Comparison of ENCODE assay signal across 17 cellular contexts in genomic region chr7:22866965-22867364, GRCh38. TPM values are rescaled to one million over a fixed set of nuclear protein-coding genes. Genes with fewer than 3 reads are reported as not detected.
A peak's percentile ranks its signal among the peaks of the same experiment; 100 is the strongest.
DNase-seq lines count a peak whose midpoint lies in the region; ATAC-seq and TF ChIP-seq lines count a peak whose summit lies in the region.
"Had no signal": no experiment of that assay in that cellular context is flagged by ENCODE, and none has a peak within 500 bp of the region (broad histone marks: within the 10 kb centered on the region; RNA-seq: fewer than 3 reads in every experiment).

No MANE protein-coding gene starts in this region.

- peaks cover 13% of the 10 kb centered on the region for H3K36me3 Mint-ChIP-seq in activated CD8-positive, alpha-beta T cell treated with anti-CD3 and anti-CD28 coated beads, Interleukin-2, amount 10 ng/mL, durations not matched to agents 7 days and 5 days (ENCODE audit: low read depth)

- no peaks in the 10 kb centered on the region for H3K4me1 ChIP-seq in SK-N-SH (ENCODE audit: control insufficient read depth in 1 of 2, insufficient read depth in 2 of 2, low read depth in 1 of 2, low read length in 1 of 2)
- peaks cover 8% of the 10 kb centered on the region for H3K4me1 ChIP-seq in psoas muscle

- no peaks in the 10 kb centered on the region for H3F3A ChIP-seq in SK-N-SH (replicated peaks; ENCODE audit: insufficient read depth)

- H4K20me1 ChIP-seq in SK-N-SH (ENCODE audit: insufficient read depth): no peaks in the 10 kb centered on the region

- H3K4me2 ChIP-seq in SK-N-SH: no peak overlapping the region
- H3K4me2 ChIP-seq: smooth muscle cell had no signal

- H3K27me3 ChIP-seq in SK-N-SH (ENCODE audit: insufficient read depth) (peaks cover 10% of the 10 kb centered on the region; the same call in 1 of the 2 replicates), psoas muscle (ENCODE audit: insufficient read depth in 3 of 3, low read length in 2 of 3) (no peaks in the 10 kb centered on the region)
- H3K27me3 ChIP-seq: ascending aorta had no signal

- no peak overlapping the region for H3K4me3 ChIP-seq in SK-N-SH (ENCODE audit: low read depth in 2 of 2, low read length in 1 of 2)
- no peak overlapping the region for H3K4me3 ChIP-seq in fibroblast of pulmonary artery (replicated peaks; ENCODE audit: low read depth, low read length)
- no peak overlapping the region for H3K4me3 ChIP-seq in psoas muscle
- H3K4me3 ChIP-seq: ascending aorta, smooth muscle cell had no signal

- no peak overlapping the region for H3K9ac ChIP-seq in SK-N-SH

- 0 out of 2 replicates have a peak overlapping the region, but pooled peaks have one; percentile 14 for H2AFZ ChIP-seq in SK-N-SH (ENCODE audit: low read depth)

- H3K36me3 ChIP-seq in SK-N-SH (replicated peaks in 1 of 2; ENCODE audit: control insufficient read depth in 1 of 2, insufficient read depth in 2 of 2, low read length in 1 of 2): no peaks in the 10 kb centered on the region
- peaks cover 0 to 7% of the 10 kb centered on the region in 2 donors for H3K36me3 ChIP-seq in psoas muscle (ENCODE audit: insufficient read depth in 1 of 2, low read depth in 1 of 2)

- DNase-seq in AG08395 (ENCODE audit: low spot score) (peak; percentile 74), SK-N-SH (no peak), fibroblast of pulmonary artery (ENCODE audit: low read depth) (peak; percentile 91), psoas muscle (no peak), NCI-H1436 treated with DMSO at 0.1 percent for 48 hours (lab: John Stamatoyannopoulos, UW) (no peak)
- DNase-seq in activated CD8-positive, alpha-beta T cell treated with anti-CD3 and anti-CD28 coated beads, Interleukin-2, amount 10 ng/mL, durations not matched to agents 7 days and 5 days: no peak
- DNase-seq: effector CD4-positive, alpha-beta T cell; glutamatergic neuron; left cardiac atrium; substantia nigra; T1000 had no signal

- TF ChIP-seq EP300 in SK-N-SH (IDR thresholded peaks at IDR 0.05; ENCODE audit: borderline replicate concordance in 1 of 2, low read depth in 1 of 2, low read length in 1 of 2): no peak

- ATAC-seq in psoas muscle (peak in 1 of 4 donors; percentile 46), HG02970 (IDR thresholded peaks at IDR 0.05; ENCODE audit: low FRiP score, unreplicated experiment) (no peak), HG03469 (IDR thresholded peaks at IDR 0.05; ENCODE audit: unreplicated experiment) (no peak)
- ATAC-seq in activated CD8-positive, alpha-beta T cell treated with anti-CD3 and anti-CD28 coated beads, Interleukin-2, amount 10 ng/mL, durations not matched to agents 7 days and 5 days: no peak

- H3K4me1 Mint-ChIP-seq in activated CD8-positive, alpha-beta T cell treated with anti-CD3 and anti-CD28 coated beads, Interleukin-2, amount 10 ng/mL, durations not matched to agents 7 days and 5 days (ENCODE audit: low read depth): peaks cover 10% of the 10 kb centered on the region
- H3K4me1 Mint-ChIP-seq: nephron had no signal

- WGBS in SK-N-SH (ENCODE audit: low lambda C conversion rate): 44% methylated on average over 4 of the region's 4 CpGs
- WGBS in psoas muscle, 3 donors: 57 to 72% (median 60%) methylated on average over 4 of the region's 4 CpGs

- H3K27ac Mint-ChIP-seq in activated CD8-positive, alpha-beta T cell treated with anti-CD3 and anti-CD28 coated beads, Interleukin-2, amount 10 ng/mL, durations not matched to agents 7 days and 5 days: no peak overlapping the region
- H3K27ac Mint-ChIP-seq: nephron had no signal

- CTCF ChIA-PET in SK-N-SH (lab: Yijun Ruan, JAX): interaction anchor here (0.7 to 0.8 kb wide), 2 partner anchors 85 to 189 kb away, joined by 3 read pairs; no protein-coding TSS in a partner anchor
- CTCF ChIA-PET in activated CD8-positive, alpha-beta T cell treated with anti-CD3 and anti-CD28 coated beads, Interleukin-2, amount 10 ng/mL, durations not matched to agents 7 days and 5 days (lab: Charles Lee): interaction anchor here (0.6 to 1.0 kb wide), 2 partner anchors 9 to 188 kb away, joined by 3 read pairs; no protein-coding TSS in a partner anchor

- TF ChIP-seq CTCF in SK-N-SH (IDR thresholded peaks at IDR 0.05) (no peak), fibroblast of pulmonary artery (IDR thresholded peaks at IDR 0.05; ENCODE audit: low read length, missing control alignments) (no peak), psoas muscle (IDR thresholded peaks at IDR 0.05) (no peak)

- no peak for TF ChIP-seq RAD21 in SK-N-SH (IDR thresholded peaks at IDR 0.05; ENCODE audit: low read length)

- no peaks in the 10 kb centered on the region for H3K9me2 ChIP-seq in SK-N-SH

- intact Hi-C loops in psoas muscle (cut with DNase I): no loop called here

- H3K4me3 Mint-ChIP-seq in activated CD8-positive, alpha-beta T cell treated with anti-CD3 and anti-CD28 coated beads, Interleukin-2, amount 10 ng/mL, durations not matched to agents 7 days and 5 days: no peak overlapping the region
- H3K4me3 Mint-ChIP-seq: activated T-helper 1 cell treated with anti-CD3 and anti-CD28 coated beads, Interleukin-12 subunit alpha, Interleukin-12 subunit beta, Interleukin-2, Interleukin-4 antibody, amounts not matched to agents 30 ng/mL and 10 ng/mL and 1 ng/mL, durations not matched to agents 14 hours and 24 hours and 36 hours; nephron had no signal

- no peaks in the 10 kb centered on the region for H3K79me2 ChIP-seq in SK-N-SH (ENCODE audit: insufficient read depth)

- H3K27ac ChIP-seq in SK-N-SH (ENCODE audit: low read depth in 2 of 2, low read length in 1 of 2) (peak overlapping the region in 1 of 2 experiments; percentile 38; a peak in 2 of 4 replicates), psoas muscle (peak overlapping the region; percentile 71)

- POLR2A ChIA-PET in SK-N-SH (lab: Yijun Ruan, JAX): interaction anchor here (0.6 kb wide), 1 partner anchor 177 kb away, joined by 3 read pairs; no protein-coding TSS in a partner anchor
- POLR2A ChIA-PET in activated CD8-positive, alpha-beta T cell treated with anti-CD3 and anti-CD28 coated beads, Interleukin-2, amount 10 ng/mL, durations not matched to agents 7 days and 5 days (lab: Charles Lee): interaction anchor here (1.0 kb wide), 1 partner anchor 239 kb away, joined by 4 read pairs; no protein-coding TSS in a partner anchor

- H3K9me3 Mint-ChIP-seq in activated CD8-positive, alpha-beta T cell treated with anti-CD3 and anti-CD28 coated beads, Interleukin-2, amount 10 ng/mL, durations not matched to agents 7 days and 5 days (ENCODE audit: insufficient read depth): no peaks in the 10 kb centered on the region
- H3K9me3 Mint-ChIP-seq: activated T-helper 1 cell treated with anti-CD3 and anti-CD28 coated beads, Interleukin-12 subunit alpha, Interleukin-12 subunit beta, Interleukin-2, Interleukin-4 antibody, amounts not matched to agents 30 ng/mL and 10 ng/mL and 1 ng/mL, durations not matched to agents 14 hours and 24 hours and 36 hours; nephron had no signal

- no peaks in the 10 kb centered on the region for H3K27me3 Mint-ChIP-seq in activated CD8-positive, alpha-beta T cell treated with anti-CD3 and anti-CD28 coated beads, Interleukin-2, amount 10 ng/mL, durations not matched to agents 7 days and 5 days (ENCODE audit: low read depth)

- no peaks in the 10 kb centered on the region for H3K9me3 ChIP-seq in SK-N-SH
- no peaks in the 10 kb centered on the region for H3K9me3 ChIP-seq in psoas muscle
- H3K9me3 ChIP-seq: ascending aorta had no signal

TF ChIP-seq in SK-N-SH, 30 proteins besides CTCF, POLR2A, EP300 and RAD21 (continues in another document):
- no peak for TF ChIP-seq MEF2A (IDR thresholded peaks at IDR 0.05; ENCODE audit: borderline replicate concordance, low read depth)
- TF ChIP-seq CHD2 (IDR thresholded peaks at IDR 0.05; ENCODE audit: low read length, partially characterized antibody): no peak
- TF ChIP-seq TAF1 (IDR thresholded peaks at IDR 0.05; ENCODE audit: borderline replicate concordance, low read depth, low read length): no peak
- TF ChIP-seq USF1 (IDR thresholded peaks at IDR 0.05; ENCODE audit: borderline replicate concordance, low read depth): no peak
- TF ChIP-seq NFIC (IDR thresholded peaks at IDR 0.05; ENCODE audit: borderline replicate concordance): no peak
- no peak for TF ChIP-seq PBX3 (IDR thresholded peaks at IDR 0.05)
- no peak for TF ChIP-seq RCOR1 (IDR thresholded peaks at IDR 0.05; ENCODE audit: low read length)

RNA-seq across cellular contexts. Expression of gene TOMM7, which starts 44.3 kb away (rescaled TPM):
- polyA plus RNA-seq in SK-N-SH (2012; rRNA removed) (453 and 546 TPM in 2 replicates), psoas muscle (100 to 1,000 TPM; 401 to 791 (median 735) TPM)
- polyA plus RNA-seq in SK-N-SH (2012; cell fraction: cytosol; rRNA removed): 577 and 786 TPM in 2 replicates
- polyA plus RNA-seq in SK-N-SH (2012; cell fraction: nucleus; rRNA removed): 127 and 172 TPM in 2 replicates
- total RNA-seq in psoas muscle: 100 to 1,000 TPM; 465 to 704 (median 639) TPM
- total RNA-seq in activated CD8-positive, alpha-beta T cell treated with anti-CD3 and anti-CD28 coated beads, Interleukin-2, amount 10 ng/mL, durations not matched to agents 7 days and 5 days: 100 to 1,000 TPM; 206 to 208 TPM

Comparison
In these comparisons a context has a peak if more than half of its experiments do, and no peak if none do; other contexts are left out.
1. DNase-seq: peak in AG08395 (single experiment) and fibroblast of pulmonary artery (single experiment); none in SK-N-SH (single experiment), psoas muscle (0 of 2), NCI-H1436 treated with DMSO at 0.1 percent for 48 hours (single experiment) and activated CD8-positive, alpha-beta T cell treated with anti-CD3 and anti-CD28 coated beads, Interleukin-2, amount 10 ng/mL, durations not matched to agents 7 days and 5 days (single experiment).